In genomic region chr3:14921034-14921616, GRCh38 we compare ENCODE assay signal across 8 cellular contexts. TPM values are rescaled to one million over a fixed set of nuclear protein-coding genes. Genes with fewer than 3 reads are reported as not detected.
DNase-seq lines count a peak whose midpoint lies in the region; ATAC-seq and TF ChIP-seq lines count a peak whose summit lies in the region.

No MANE protein-coding gene starts in this region.

- H3K36me3 ChIP-seq in endodermal cell (ENCODE audit: control insufficient read depth, insufficient read depth, low read length): no peaks in the 10 kb centered on the region

- peak; percentile 92 for DNase-seq in AG20443 (ENCODE audit: low spot score)
- peak; percentile 17 for DNase-seq in HPDE6-E6E7 (ENCODE audit: extremely low spot score)
- DNase-seq in NOMO-1 treated with DMSO at 0.1 percent for 48 hours (lab: John Stamatoyannopoulos, UW; ENCODE audit: unreplicated experiment): peak; percentile 68
- peak; percentile 60 to 64 for DNase-seq in activated CD8-positive, alpha-beta memory T cell treated with anti-CD3 and anti-CD28 coated beads for 4 hours (ENCODE audit: low read depth in 2 of 2)
- peak; percentile 96 for DNase-seq in endodermal cell
- peak; percentile 97 for DNase-seq in mesenteric fat pad (ENCODE audit: low spot score)
- DNase-seq in stimulated activated CD8-positive, alpha-beta memory T cell treated with anti-CD3 and anti-CD28 coated beads, Interleukin-15, amount 100 ng/mL, for 48 hours (ENCODE audit: low read depth in 2 of 2): peak; percentile 54 to 57

- H3K36me3 Mint-ChIP-seq in endodermal cell (ENCODE audit: low read depth): peaks cover 7% of the 10 kb centered on the region

- 35 to 77% methylated on average over 2 to 10 of the region's 10 CpGs for WGBS in endodermal cell (ENCODE audit: insufficient coverage in 1 of 2, insufficient read length in 1 of 2), 2 experiments

- H3K4me1 ChIP-seq in endodermal cell (ENCODE audit: control insufficient read depth, insufficient read depth, low read length): peaks cover 5% of the 10 kb centered on the region

- peaks cover 7% of the 10 kb centered on the region for H3K4me1 Mint-ChIP-seq in endodermal cell

- H3K9ac ChIP-seq in endodermal cell (ENCODE audit: extremely low read depth, low read length, poor library complexity, severe bottlenecking): no peak overlapping the region

- H3K27me3 Mint-ChIP-seq in endodermal cell (ENCODE audit: insufficient read depth): no peaks in the 10 kb centered on the region

- no peak overlapping the region for H3K27ac Mint-ChIP-seq in endodermal cell

- no peaks in the 10 kb centered on the region for H3K9me3 ChIP-seq in endodermal cell (ENCODE audit: control insufficient read depth, low read length)

- no peaks in the 10 kb centered on the region for H3K27me3 ChIP-seq in endodermal cell (ENCODE audit: control insufficient read depth, insufficient read depth, low read length, poor library complexity, severe bottlenecking)

- H3K4me3 Mint-ChIP-seq in endodermal cell: no peak overlapping the region

- H3K4me3 ChIP-seq in endodermal cell (ENCODE audit: low read length): no peak overlapping the region

- peak; percentile 95 for TF ChIP-seq CTCF in endodermal cell (conservative IDR thresholded peaks at IDR 0.05)

- H3K27ac ChIP-seq in endodermal cell (ENCODE audit: low read depth, low read length): no peak overlapping the region

- H3K9me3 Mint-ChIP-seq in endodermal cell: no peaks in the 10 kb centered on the region

- peak; percentile 86 for ATAC-seq in GM19043 (IDR thresholded peaks at IDR 0.05; ENCODE audit: low read depth, unreplicated experiment)

RNA-seq across cellular contexts. Expression of gene NR2C2, which starts 26.3 kb away (rescaled TPM):
- total RNA-seq in endodermal cell (10 to 100 TPM; 54.4 to 60.8 TPM), mesenteric fat pad (32.9 TPM)
- polyA plus RNA-seq in endodermal cell (2013, experiment 1 of 2): 33.7 TPM
- polyA plus RNA-seq in endodermal cell (2013, experiment 2 of 2): 31.7 TPM

Comparison
In these comparisons a context has a peak if more than half of its experiments do, and no peak if none do; other contexts are left out.
1. DNase-seq: peak in every context shown above with its lines; median percentile 97 in mesenteric fat pad; 96 in endodermal cell; 92 in AG20443; 68 in NOMO-1 treated with DMSO at 0.1 percent for 48 hours; 62 in activated CD8-positive, alpha-beta memory T cell treated with anti-CD3 and anti-CD28 coated beads for 4 hours; 56 in stimulated activated CD8-positive, alpha-beta memory T cell treated with anti-CD3 and anti-CD28 coated beads, Interleukin-15, amount 100 ng/mL, for 48 hours; 17 in HPDE6-E6E7.